Comparison of ENCODE assay signal across 22 cellular contexts in genomic region chr5:74313896-74314295, GRCh38.
A peak's percentile ranks its signal among the peaks of the same experiment; 100 is the strongest.
DNase-seq lines count a peak whose midpoint lies in the region; ATAC-seq and TF ChIP-seq lines count a peak whose summit lies in the region.
"Had no signal": no experiment of that assay in that cellular context is flagged by ENCODE, and none has a peak within 500 bp of the region (broad histone marks: within the 10 kb centered on the region; RNA-seq: fewer than 3 reads in every experiment).

No MANE protein-coding gene starts in this region.

- H3K79me2 ChIP-seq in osteoblast (ENCODE audit: insufficient read depth, low read length): no peaks in the 10 kb centered on the region
- no peaks in the 10 kb centered on the region for H3K79me2 ChIP-seq in hepatocyte

- H2AFZ ChIP-seq in osteoblast (ENCODE audit: low read length) (peak overlapping the region; percentile 18), hepatocyte (no peak overlapping the region)

- H3K9me3 ChIP-seq in osteoblast (ENCODE audit: low read depth, low read length): no peaks in the 10 kb centered on the region
- no peaks in the 10 kb centered on the region for H3K9me3 ChIP-seq in hepatocyte (ENCODE audit: low read depth)
- H3K9me3 ChIP-seq in Peyer's patch: no peaks in the 10 kb centered on the region
- H3K9me3 ChIP-seq: A549 had no signal

- H3K27me3 ChIP-seq in osteoblast (ENCODE audit: insufficient read depth, low read length): no peaks in the 10 kb centered on the region
- no peaks in the 10 kb centered on the region for H3K27me3 ChIP-seq in hepatocyte
- no peaks in the 10 kb centered on the region for H3K27me3 ChIP-seq in Peyer's patch

- H4K20me1 ChIP-seq in osteoblast (ENCODE audit: insufficient read depth, low read length) (no peaks in the 10 kb centered on the region), hepatocyte (ENCODE audit: insufficient read depth, poor library complexity, severe bottlenecking) (no peaks in the 10 kb centered on the region)

- H3K9me2 ChIP-seq in hepatocyte (replicated peaks; ENCODE audit: insufficient read depth): no peaks in the 10 kb centered on the region

- TF ChIP-seq POLR2A in Peyer's patch (IDR thresholded peaks at IDR 0.05): no peak

- no peaks in the 10 kb centered on the region for H3K36me3 ChIP-seq in osteoblast (ENCODE audit: insufficient read depth, low read length)
- H3K36me3 ChIP-seq in hepatocyte (replicated peaks; ENCODE audit: insufficient read depth, low read depth): no peaks in the 10 kb centered on the region
- H3K36me3 ChIP-seq in Peyer's patch: no peaks in the 10 kb centered on the region

- no peak overlapping the region for H3K4me2 ChIP-seq in osteoblast (ENCODE audit: insufficient read depth, low read length)
- no peak overlapping the region for H3K4me2 ChIP-seq in hepatocyte
- H3K4me2 ChIP-seq: A549 had no signal

- ATAC-seq in HG03457 (IDR thresholded peaks at IDR 0.05; ENCODE audit: unreplicated experiment) (no peak), HG03460 (IDR thresholded peaks at IDR 0.05; ENCODE audit: unreplicated experiment) (no peak)
- ATAC-seq: A549, HepG2 had no signal

- TF ChIP-seq CTCF in osteoblast (IDR thresholded peaks at IDR 0.05; ENCODE audit: extremely low read depth, low read depth, low read length): no peak
- TF ChIP-seq CTCF in hepatocyte (IDR thresholded peaks at IDR 0.05; ENCODE audit: poor library complexity): no peak
- no peak for TF ChIP-seq CTCF in Peyer's patch (IDR thresholded peaks at IDR 0.05)

- H3K4me3 ChIP-seq in osteoblast (ENCODE audit: insufficient read depth, low read length) (no peak overlapping the region), hepatocyte (no peak overlapping the region), Peyer's patch (no peak overlapping the region)
- H3K4me3 ChIP-seq: A549 had no signal

- WGBS in hepatocyte (ENCODE audit: low lambda C conversion rate, missing lambda C conversion rate): 89% methylated on average over 5 of the region's 5 CpGs

- no peak overlapping the region for H3K27ac ChIP-seq in osteoblast (ENCODE audit: low read depth, low read length)
- H3K27ac ChIP-seq in hepatocyte: no peak overlapping the region
- no peak overlapping the region for H3K27ac ChIP-seq in Peyer's patch

- peak; percentile 16 for DNase-seq in Daoy (ENCODE audit: low read depth)
- peak; percentile 58 for DNase-seq in M059J (ENCODE audit: low read depth)
- peak; percentile 28 for DNase-seq in UCSD-AML1 (lab: John Stamatoyannopoulos, UW; ENCODE audit: unreplicated experiment)
- no peak for DNase-seq in osteoblast (ENCODE audit: insufficient read length, low spot score, missing footprints)
- no peak for DNase-seq in hepatocyte (ENCODE audit: low spot score)
- no peak for DNase-seq in Peyer's patch
- DNase-seq: DMS53, EL, H9, HFFc6, KBM-7, NCI-H1092, NCI-H1436 treated with DMSO at 0.1 percent for 48 hours, NCI-H2029, NCI-H345, NCI-H524, NCI-H82, Right ventricle myocardium superior had no signal

- peaks cover 40% of the 10 kb centered on the region for H3K4me1 ChIP-seq in osteoblast (ENCODE audit: insufficient read depth, low read length)
- peaks cover 8% of the 10 kb centered on the region for H3K4me1 ChIP-seq in hepatocyte (ENCODE audit: insufficient read depth)
- H3K4me1 ChIP-seq in Peyer's patch: no peaks in the 10 kb centered on the region

Comparison
In these comparisons a context has a peak if more than half of its experiments do, and no peak if none do; other contexts are left out.
1. DNase-seq: peak in Daoy (single experiment), M059J (single experiment) and UCSD-AML1 (single experiment); none in osteoblast (single experiment), hepatocyte (single experiment) and Peyer's patch (0 of 3).